Comparison of ENCODE assay signal across 17 cellular contexts in genomic region chr11:26914968-26915367, GRCh38.
A peak's percentile ranks its signal among the peaks of the same experiment; 100 is the strongest.
DNase-seq lines count a peak whose midpoint lies in the region; ATAC-seq and TF ChIP-seq lines count a peak whose summit lies in the region.
"Had no signal": no experiment of that assay in that cellular context is flagged by ENCODE, and none has a peak within 500 bp of the region (broad histone marks: within the 10 kb centered on the region; RNA-seq: fewer than 3 reads in every experiment).

No MANE protein-coding gene starts in this region.

- H3K4me3 ChIP-seq in stomach (no peak overlapping the region), dorsolateral prefrontal cortex (no peak overlapping the region), BE2C (ENCODE audit: low read depth, low read length) (no peak overlapping the region)
- H3K4me3 ChIP-seq: right lobe of liver had no signal

- 59 to 76% (median 64%) methylated on average over 6 of the region's 6 CpGs for WGBS in stomach, 5 donors

- no peaks in the 10 kb centered on the region for H3K36me3 ChIP-seq in stomach
- H3K36me3 ChIP-seq in BE2C, result no peaks in the 10 kb centered on the region
- H3K36me3 ChIP-seq: right lobe of liver had no signal

- H3K27me3 ChIP-seq in stomach (no peaks in the 10 kb centered on the region), dorsolateral prefrontal cortex (no peaks in the 10 kb centered on the region), BE2C (no peaks in the 10 kb centered on the region)
- H3K27me3 ChIP-seq: right lobe of liver had no signal

- no peak for TF ChIP-seq POLR2A in stomach (IDR thresholded peaks at IDR 0.05)

- intact Hi-C loops in stomach (cut with DNase I; ENCODE audit: low total_unique reads), result no loop called here
- intact Hi-C loops in dorsolateral prefrontal cortex (cut with DNase I), result no loop called here

- TF ChIP-seq EP300 in stomach (IDR thresholded peaks at IDR 0.05), result no peak

- peak; percentile 83 for ATAC-seq in GM19463 (IDR thresholded peaks at IDR 0.05; ENCODE audit: unreplicated experiment)
- ATAC-seq in HG02870 (IDR thresholded peaks at IDR 0.05; ENCODE audit: unreplicated experiment), result peak; percentile 96
- peak; percentile 67 for ATAC-seq in HG03558 (IDR thresholded peaks at IDR 0.05; ENCODE audit: extremely low read depth, unreplicated experiment)
- ATAC-seq: activated T-cell treated with anti-CD3 and anti-CD28 coated beads, Interleukin-2, amount 50 U/mL, for 4 hours; natural killer cell treated with Interleukin-12 subunit alpha and Interleukin-12 subunit beta and Interleukin-15 and Interleukin-18, amount 100 ng/mL, for 72 hours; right lobe of liver had no signal

- TF ChIP-seq CTCF in stomach (IDR thresholded peaks at IDR 0.05) (no peak), dorsolateral prefrontal cortex (IDR thresholded peaks at IDR 0.05 in 54 of 56, conservative IDR thresholded peaks at IDR 0.05 in 2 of 56; ENCODE audit: low read depth in 1 of 56, partially characterized antibody in 56 of 56) (no peak), BE2C (IDR thresholded peaks at IDR 0.05; ENCODE audit: low read depth, low read length) (no peak)

- H3K4me1 ChIP-seq in stomach (peaks cover 0 to 18% (median 5%) of the 10 kb centered on the region in 4 donors), BE2C (no peaks in the 10 kb centered on the region)

- H3K27ac ChIP-seq in stomach (no peak overlapping the region), dorsolateral prefrontal cortex (no peak overlapping the region)
- H3K27ac ChIP-seq: right lobe of liver had no signal

- H3K9me3 ChIP-seq in stomach (peaks cover 0 to 2% (median 0%) of the 10 kb centered on the region in 4 donors), BE2C (no peaks in the 10 kb centered on the region)
- H3K9me3 ChIP-seq: Caco-2, right lobe of liver had no signal

- DNase-seq in SHP77 (lab: John Stamatoyannopoulos, UW) (no peak), stomach (no peak), dorsolateral prefrontal cortex (no peak), BE2C (no peak)
- DNase-seq: activated T-cell treated with anti-CD3 and anti-CD28 coated beads, Interleukin-2, amount 50 U/mL, for 4 hours; anterior cingulate cortex; Caco-2; dermis blood vessel endothelial cell; kidney glomerular epithelial cell; NCI-H187 treated with DMSO at 0.1 percent for 48 hours; NK-92 treated with Interleukin-12 subunit alpha and Interleukin-12 subunit beta, amount 100 ng/mL, for 24 hours; right lobe of liver; substantia nigra had no signal
